16 cellular contexts compared by ENCODE assay signal in genomic region chr6:168909288-168909687, GRCh38.
"Had no signal": no experiment of that assay in that cellular context is flagged by ENCODE, and none has a peak within 500 bp of the region (broad histone marks: within the 10 kb centered on the region; RNA-seq: fewer than 3 reads in every experiment).

No MANE protein-coding gene starts in this region.

- H3K27me3 ChIP-seq: brain microvascular endothelial cell, esophagus squamous epithelium, spleen, tibial nerve, uterus had no signal

- ATAC-seq: heart right ventricle; left cardiac atrium; naive thymus-derived CD8-positive, alpha-beta T cell; stimulated activated naive CD8-positive, alpha-beta T cell treated with anti-CD3 and anti-CD28 coated beads, Interleukin-15, Interleukin-2, amounts not matched to agents 100 U/mL and 50 U/mL, for 24 hours had no signal

- H3K4me1 ChIP-seq: heart right ventricle, spleen, tibial nerve, uterus had no signal

- DNase-seq: activated CD4-positive, alpha-beta T cell treated with anti-CD3 and anti-CD28 coated beads, Interleukin-2, amount 50 U/mL, for 1 hour; activated naive CD4-positive, alpha-beta T cell; activated T-cell treated with anti-CD3 and anti-CD28 coated beads for 4 hours; aorta; effector CD8-positive, alpha-beta T cell; esophagus squamous epithelium; heart right ventricle; left cardiac atrium; mesendoderm; naive thymus-derived CD8-positive, alpha-beta T cell; spleen; stimulated activated naive CD8-positive, alpha-beta T cell treated with anti-CD3 and anti-CD28 coated beads, Interleukin-15, Interleukin-2, amounts not matched to agents 100 U/mL and 50 U/mL, for 24 hours; substantia nigra; uterus had no signal

- H3K36me3 ChIP-seq: brain microvascular endothelial cell, esophagus squamous epithelium, heart right ventricle, spleen, tibial nerve, uterus had no signal

- H3K4me3 ChIP-seq: esophagus squamous epithelium, heart right ventricle, spleen, tibial nerve, uterus had no signal

- H3K9me3 ChIP-seq: esophagus squamous epithelium, uterus had no signal

- H3K27ac ChIP-seq: esophagus squamous epithelium, heart right ventricle, tibial nerve had no signal
